ENCODE assay signal across 14 cellular contexts in genomic region chr11:64772318-64773018, GRCh38. TPM values are rescaled to one million over a fixed set of nuclear protein-coding genes. Genes with fewer than 3 reads are reported as not detected.
DNase-seq lines count a peak whose midpoint lies in the region; ATAC-seq and TF ChIP-seq lines count a peak whose summit lies in the region.
"Had no signal": no experiment of that assay in that cellular context is flagged by ENCODE, and none has a peak within 500 bp of the region (broad histone marks: within the 10 kb centered on the region; RNA-seq: fewer than 3 reads in every experiment).

No MANE protein-coding gene starts in this region.

- H3K27me3 Mint-ChIP-seq in IgD-negative memory B cell = no peaks in the 10 kb centered on the region
- no peaks in the 10 kb centered on the region for H3K27me3 Mint-ChIP-seq in activated naive CD8-positive, alpha-beta T cell treated with anti-CD3 and anti-CD28 coated beads for 36 hours
- peaks cover 2% of the 10 kb centered on the region for H3K27me3 Mint-ChIP-seq in neural crest cell (ENCODE audit: low read depth)

- peak overlapping the region; percentile 89 to 96 (median 89) for H3K27ac Mint-ChIP-seq in IgD-negative memory B cell
- H3K27ac Mint-ChIP-seq in activated naive CD8-positive, alpha-beta T cell treated with anti-CD3 and anti-CD28 coated beads for 36 hours = peak overlapping the region; percentile 87
- H3K27ac Mint-ChIP-seq in neural crest cell (ENCODE audit: unreplicated experiment) = no peak overlapping the region

- peaks cover 14% of the 10 kb centered on the region for H3K36me3 Mint-ChIP-seq in IgD-negative memory B cell
- peaks cover 94% of the 10 kb centered on the region for H3K36me3 Mint-ChIP-seq in activated naive CD8-positive, alpha-beta T cell treated with anti-CD3 and anti-CD28 coated beads for 36 hours
- H3K36me3 Mint-ChIP-seq in neural crest cell (ENCODE audit: low read depth) = peaks cover 71% of the 10 kb centered on the region

- CTCF ChIA-PET in GM10248 (lab: Yijun Ruan, JAX) = interaction anchor here (1.1 to 2.4 kb wide), 6 partner anchors 12 to 242 kb away, joined by 3 to 7 read pairs (median 6); partner anchors contain the start of genes PYGM and RASGRP2
- CTCF ChIA-PET in HEK293T (lab: Yijun Ruan, JAX) = interaction anchor here (0.6 to 0.7 kb wide), 2 partner anchors 231 to 242 kb away, joined by 3 to 7 read pairs; partner anchors contain the start of gene ARL2

- H3K4me3 Mint-ChIP-seq in IgD-negative memory B cell (peak overlapping the region; percentile 61 to 85 (median 79)), neural crest cell (peak overlapping the region; percentile 37)
- H3K4me3 Mint-ChIP-seq in activated naive CD8-positive, alpha-beta T cell treated with anti-CD3 and anti-CD28 coated beads for 36 hours = peak overlapping the region; percentile 62

- POLR2A ChIA-PET in GM10248 (lab: Yijun Ruan, JAX) = interaction anchor here (0.6 to 2.4 kb wide), 4 partner anchors 9 to 105 kb away, joined by 3 to 10 read pairs (median 6); partner anchors contain the start of gene EHD1
- POLR2A ChIA-PET in HEK293T (lab: Yijun Ruan, JAX) = no interaction called here

- TF ChIP-seq CTCF in GM10248 (IDR thresholded peaks at IDR 0.05; ENCODE audit: control extremely low read depth, extremely low read depth, low read depth, missing control alignments) = no peak
- no peak for TF ChIP-seq CTCF in neural crest cell (conservative IDR thresholded peaks at IDR 0.05)

- no peaks in the 10 kb centered on the region for H3K9me3 Mint-ChIP-seq in IgD-negative memory B cell
- H3K9me3 Mint-ChIP-seq in activated naive CD8-positive, alpha-beta T cell treated with anti-CD3 and anti-CD28 coated beads for 36 hours = no peaks in the 10 kb centered on the region
- no peaks in the 10 kb centered on the region for H3K9me3 Mint-ChIP-seq in neural crest cell

- ATAC-seq in HG03457 (IDR thresholded peaks at IDR 0.05; ENCODE audit: unreplicated experiment) = no peak
- ATAC-seq: left lobe of liver had no signal

- H3K4me1 Mint-ChIP-seq in IgD-negative memory B cell = peaks cover 45 to 78% (median 62%) of the 10 kb centered on the region in 3 donors
- H3K4me1 Mint-ChIP-seq in activated naive CD8-positive, alpha-beta T cell treated with anti-CD3 and anti-CD28 coated beads for 36 hours = peaks cover 90% of the 10 kb centered on the region
- peaks cover 63% of the 10 kb centered on the region for H3K4me1 Mint-ChIP-seq in neural crest cell

- DNase-seq in GM10248 (ENCODE audit: extremely low spot score) = peak; percentile 24
- DNase-seq in activated naive CD8-positive, alpha-beta T cell treated with anti-CD3 and anti-CD28 coated beads for 36 hours = no peak
- DNase-seq in neural crest cell (ENCODE audit: low read depth, low spot score) = no peak
- DNase-seq in HEK293T (ENCODE audit: extremely low spot score) = no peak
- no peak for DNase-seq in DMS114 treated with DMSO at 0.1 percent for 48 hours (lab: John Stamatoyannopoulos, UW; ENCODE audit: unreplicated experiment)
- DNase-seq in NCI-H1092 (lab: John Stamatoyannopoulos, UW) = no peak
- DNase-seq: activated CD4-positive, CD25-positive, alpha-beta regulatory T cell; brain microvascular endothelial cell; NK-92 treated with Interleukin-12 subunit alpha and Interleukin-12 subunit beta, amount 100 ng/mL, for 24 hours; stimulated activated naive CD4-positive, alpha-beta T cell treated with Interleukin-2 at 50 U/mL for 16 hours had no signal

TF ChIP-seq in HEK293T, 16 proteins besides CTCF, POLR2A, EP300 and RAD21:
- TF ChIP-seq FOXA1 (IDR thresholded peaks at IDR 0.05) = no peak
- TF ChIP-seq TARDBP (IDR thresholded peaks at IDR 0.05) = no peak
- TF ChIP-seq FOXM1 (IDR thresholded peaks at IDR 0.05; ENCODE audit: borderline replicate concordance) = no peak
- TF ChIP-seq SUZ12 (IDR thresholded peaks at IDR 0.05) = no peak
- no peak for TF ChIP-seq SP1 (IDR thresholded peaks at IDR 0.05)
- no peak for TF ChIP-seq BHLHE40 (IDR thresholded peaks at IDR 0.05; ENCODE audit: borderline replicate concordance)
- TF ChIP-seq ARNT (IDR thresholded peaks at IDR 0.05) = no peak
- TF ChIP-seq HDGF (IDR thresholded peaks at IDR 0.05; ENCODE audit: borderline replicate concordance) = no peak
- no peak for TF ChIP-seq PKNOX1 (IDR thresholded peaks at IDR 0.05)
- no peak for TF ChIP-seq NFRKB (IDR thresholded peaks at IDR 0.05)
- no peak for TF ChIP-seq ELF4 (IDR thresholded peaks at IDR 0.05)
- no peak for TF ChIP-seq CTBP1 (IDR thresholded peaks at IDR 0.05; ENCODE audit: borderline replicate concordance)
- TF ChIP-seq LEF1 (IDR thresholded peaks at IDR 0.05; ENCODE audit: borderline replicate concordance) = no peak
- no peak for TF ChIP-seq FOXK2 (IDR thresholded peaks at IDR 0.05)
- no peak for TF ChIP-seq L3MBTL2 (conservative IDR thresholded peaks at IDR 0.05)
- TF ChIP-seq ZNF384 (IDR thresholded peaks at IDR 0.05) = no peak

RNA-seq across cellular contexts. Expression of gene SF1, which starts 5.9 kb away (rescaled TPM):
- 170 TPM for polyA plus RNA-seq in IgD-negative memory B cell
- 100 to 1,000 TPM; 453 to 463 TPM for total RNA-seq in activated naive CD8-positive, alpha-beta T cell treated with anti-CD3 and anti-CD28 coated beads for 36 hours
- total RNA-seq in neural crest cell = 578 and 592 TPM in 2 replicates

RNA-seq across cellular contexts. Expression of gene PYGM, which starts 12.7 kb away (rescaled TPM):
- polyA plus RNA-seq in IgD-negative memory B cell = 2.0 TPM
- total RNA-seq in activated naive CD8-positive, alpha-beta T cell treated with anti-CD3 and anti-CD28 coated beads for 36 hours = 1 to 10 TPM; 1.6 to 1.8 TPM
- total RNA-seq in neural crest cell = 1.2 TPM in 2 replicates
- total RNA-seq: LHCN-M2 had no signal

RNA-seq across cellular contexts. Expression of gene RASGRP2, which starts 28.5 kb away (rescaled TPM):
- polyA plus RNA-seq in IgD-negative memory B cell = 350 TPM
- total RNA-seq in activated naive CD8-positive, alpha-beta T cell treated with anti-CD3 and anti-CD28 coated beads for 36 hours = 1 to 10 TPM; 3.5 to 4.6 TPM
- total RNA-seq in neural crest cell = 0.93 and 1.5 TPM in 2 replicates

RNA-seq across cellular contexts. Expression of gene MAP4K2, which starts 30.5 kb away (rescaled TPM):
- polyA plus RNA-seq in IgD-negative memory B cell = 68.1 TPM
- 10 to 100 TPM; 60.4 to 63.8 TPM for total RNA-seq in activated naive CD8-positive, alpha-beta T cell treated with anti-CD3 and anti-CD28 coated beads for 36 hours
- 13.1 and 14.6 TPM in 2 replicates for total RNA-seq in neural crest cell

RNA-seq across cellular contexts. Expression of gene MEN1, which starts 37.9 kb away (rescaled TPM):
- polyA plus RNA-seq in IgD-negative memory B cell = 36.4 TPM
- 10 to 100 TPM; 35.8 to 37.0 TPM for total RNA-seq in activated naive CD8-positive, alpha-beta T cell treated with anti-CD3 and anti-CD28 coated beads for 36 hours
- total RNA-seq in neural crest cell = 54.8 and 57.9 TPM in 2 replicates
